1 cellular context compared by ENCODE assay signal in the genomic region with DNA sequence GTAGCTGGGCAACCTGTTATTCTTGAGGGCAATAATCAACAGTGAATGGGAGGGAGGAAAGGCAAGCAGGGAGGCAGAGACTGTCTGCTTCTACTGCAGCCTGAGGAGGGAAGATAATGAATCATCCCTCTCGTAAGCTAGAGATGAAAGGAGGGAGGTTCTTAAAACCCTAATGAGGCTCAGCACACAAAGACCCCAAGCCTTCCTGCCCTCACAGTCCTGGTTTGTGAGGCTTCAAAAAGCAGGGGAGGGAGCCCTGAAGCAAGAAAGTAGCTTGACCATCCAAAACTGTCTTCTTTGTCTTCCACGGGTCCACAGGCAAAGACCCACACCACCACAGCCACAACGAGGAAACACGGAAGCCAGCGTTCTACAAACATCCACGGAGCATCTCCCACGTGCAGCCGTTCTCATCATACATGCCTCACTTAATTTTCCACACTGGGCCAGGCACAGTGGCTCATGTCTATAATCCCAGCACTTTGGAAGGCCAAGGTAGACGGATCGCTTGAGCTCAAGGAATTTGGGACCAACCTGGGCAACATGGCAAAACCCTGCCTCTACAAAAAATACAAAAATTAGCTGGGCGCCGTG.
TF ChIP-seq lines count a peak whose summit lies in the region.

No MANE protein-coding gene starts in this region.

TF ChIP-seq in SK-N-SH, 30 proteins besides CTCF, POLR2A, EP300 and RAD21 (continued from another document):
- TF ChIP-seq, protein P1, sequence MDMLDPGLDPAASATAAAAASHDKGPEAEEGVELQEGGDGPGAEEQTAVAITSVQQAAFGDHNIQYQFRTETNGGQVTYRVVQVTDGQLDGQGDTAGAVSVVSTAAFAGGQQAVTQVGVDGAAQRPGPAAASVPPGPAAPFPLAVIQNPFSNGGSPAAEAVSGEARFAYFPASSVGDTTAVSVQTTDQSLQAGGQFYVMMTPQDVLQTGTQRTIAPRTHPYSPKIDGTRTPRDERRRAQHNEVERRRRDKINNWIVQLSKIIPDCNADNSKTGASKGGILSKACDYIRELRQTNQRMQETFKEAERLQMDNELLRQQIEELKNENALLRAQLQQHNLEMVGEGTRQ (IDR thresholded peaks at IDR 0.05; ENCODE audit: borderline replicate concordance, low read depth, low read length), result no peak
- no peak for TF ChIP-seq JUND (IDR thresholded peaks at IDR 0.05)
- TF ChIP-seq ZBTB33 (IDR thresholded peaks at IDR 0.05; ENCODE audit: borderline replicate concordance, low read depth), result no peak
